In the genomic region with DNA sequence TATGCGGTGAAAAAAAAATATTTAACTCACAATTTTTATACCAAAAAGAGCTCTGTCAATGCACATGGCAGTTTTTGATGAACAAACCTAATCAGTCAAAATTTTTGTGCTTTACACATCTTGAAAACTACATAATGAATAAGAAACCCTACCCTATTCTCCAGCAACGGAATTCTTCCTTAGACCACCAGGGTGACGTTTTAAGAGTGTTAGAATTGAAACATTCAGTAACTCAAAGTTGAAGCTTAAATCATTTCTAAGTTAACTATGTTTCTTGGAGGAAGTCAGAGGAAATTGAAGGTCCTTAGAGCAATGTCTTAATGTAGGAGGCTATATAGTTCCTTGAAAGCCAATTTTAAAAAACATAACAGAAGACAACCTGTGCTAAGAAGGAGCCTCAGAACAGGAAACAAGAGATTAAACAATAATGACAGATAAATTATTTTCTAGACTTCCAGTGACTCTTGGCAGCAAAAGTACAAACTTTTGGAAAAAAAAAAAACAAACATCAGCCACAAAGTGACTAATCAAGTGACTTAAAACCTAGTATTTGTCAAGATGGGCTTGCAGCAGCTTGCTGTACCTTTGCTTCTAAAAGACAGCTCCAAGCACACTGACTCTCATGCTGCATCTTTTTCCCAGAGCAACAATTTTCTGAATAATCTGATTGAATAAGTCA, we compare ENCODE assay signal across 2 cellular contexts.
TF ChIP-seq lines count a peak whose summit lies in the region.

No MANE protein-coding gene starts in this region.

TF ChIP-seq in SK-N-SH, 30 proteins besides CTCF, POLR2A, EP300 and RAD21 (continued from another document):
- TF ChIP-seq, protein P1, sequence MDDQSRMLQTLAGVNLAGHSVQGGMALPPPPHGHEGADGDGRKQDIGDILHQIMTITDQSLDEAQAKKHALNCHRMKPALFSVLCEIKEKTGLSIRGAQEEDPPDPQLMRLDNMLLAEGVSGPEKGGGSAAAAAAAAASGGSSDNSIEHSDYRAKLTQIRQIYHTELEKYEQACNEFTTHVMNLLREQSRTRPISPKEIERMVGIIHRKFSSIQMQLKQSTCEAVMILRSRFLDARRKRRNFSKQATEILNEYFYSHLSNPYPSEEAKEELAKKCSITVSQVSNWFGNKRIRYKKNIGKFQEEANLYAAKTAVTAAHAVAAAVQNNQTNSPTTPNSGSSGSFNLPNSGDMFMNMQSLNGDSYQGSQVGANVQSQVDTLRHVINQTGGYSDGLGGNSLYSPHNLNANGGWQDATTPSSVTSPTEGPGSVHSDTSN (IDR thresholded peaks at IDR 0.05), result 0 out of 2 replicates have a peak, but pooled peaks have one; percentile 18
- TF ChIP-seq, protein P2, sequence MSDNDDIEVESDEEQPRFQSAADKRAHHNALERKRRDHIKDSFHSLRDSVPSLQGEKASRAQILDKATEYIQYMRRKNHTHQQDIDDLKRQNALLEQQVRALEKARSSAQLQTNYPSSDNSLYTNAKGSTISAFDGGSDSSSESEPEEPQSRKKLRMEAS (IDR thresholded peaks at IDR 0.05; ENCODE audit: low read depth), result no peak
- TF ChIP-seq TEAD4 (IDR thresholded peaks at IDR 0.05; ENCODE audit: borderline replicate concordance, insufficient read depth) (no peak), FOSL2 (IDR thresholded peaks at IDR 0.05; ENCODE audit: borderline replicate concordance, low read depth) (no peak)

TF ChIP-seq in SK-N-SH treated with all-trans-retinoic acid at 6 μM for 48 hours, 23 proteins besides CTCF, POLR2A, EP300 and RAD21 (continued from another document):
- TF ChIP-seq, protein P3, sequence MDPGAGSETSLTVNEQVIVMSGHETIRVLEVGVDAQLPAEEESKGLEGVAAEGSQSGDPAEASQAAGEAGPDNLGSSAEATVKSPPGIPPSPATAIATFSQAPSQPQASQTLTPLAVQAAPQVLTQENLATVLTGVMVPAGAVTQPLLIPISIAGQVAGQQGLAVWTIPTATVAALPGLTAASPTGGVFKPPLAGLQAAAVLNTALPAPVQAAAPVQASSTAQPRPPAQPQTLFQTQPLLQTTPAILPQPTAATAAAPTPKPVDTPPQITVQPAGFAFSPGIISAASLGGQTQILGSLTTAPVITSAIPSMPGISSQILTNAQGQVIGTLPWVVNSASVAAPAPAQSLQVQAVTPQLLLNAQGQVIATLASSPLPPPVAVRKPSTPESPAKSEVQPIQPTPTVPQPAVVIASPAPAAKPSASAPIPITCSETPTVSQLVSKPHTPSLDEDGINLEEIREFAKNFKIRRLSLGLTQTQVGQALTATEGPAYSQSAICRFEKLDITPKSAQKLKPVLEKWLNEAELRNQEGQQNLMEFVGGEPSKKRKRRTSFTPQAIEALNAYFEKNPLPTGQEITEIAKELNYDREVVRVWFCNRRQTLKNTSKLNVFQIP (CRISPR knock-in tag; IDR thresholded peaks at IDR 0.05; ENCODE audit: borderline replicate concordance, low read depth), result no peak
- TF ChIP-seq CSDC2 (CRISPR knock-in tag; IDR thresholded peaks at IDR 0.05) (no peak), BACH2 (CRISPR knock-in tag; IDR thresholded peaks at IDR 0.05; ENCODE audit: borderline replicate concordance) (no peak), TCF4 (CRISPR knock-in tag; IDR thresholded peaks at IDR 0.05; ENCODE audit: borderline replicate concordance) (no peak)
- TF ChIP-seq, protein P4, sequence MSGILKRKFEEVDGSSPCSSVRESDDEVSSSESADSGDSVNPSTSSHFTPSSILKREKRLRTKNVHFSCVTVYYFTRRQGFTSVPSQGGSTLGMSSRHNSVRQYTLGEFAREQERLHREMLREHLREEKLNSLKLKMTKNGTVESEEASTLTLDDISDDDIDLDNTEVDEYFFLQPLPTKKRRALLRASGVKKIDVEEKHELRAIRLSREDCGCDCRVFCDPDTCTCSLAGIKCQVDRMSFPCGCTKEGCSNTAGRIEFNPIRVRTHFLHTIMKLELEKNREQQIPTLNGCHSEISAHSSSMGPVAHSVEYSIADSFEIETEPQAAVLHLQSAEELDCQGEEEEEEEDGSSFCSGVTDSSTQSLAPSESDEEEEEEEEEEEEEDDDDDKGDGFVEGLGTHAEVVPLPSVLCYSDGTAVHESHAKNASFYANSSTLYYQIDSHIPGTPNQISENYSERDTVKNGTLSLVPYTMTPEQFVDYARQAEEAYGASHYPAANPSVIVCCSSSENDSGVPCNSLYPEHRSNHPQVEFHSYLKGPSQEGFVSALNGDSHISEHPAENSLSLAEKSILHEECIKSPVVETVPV (CRISPR knock-in tag; IDR thresholded peaks at IDR 0.05), result no peak
- TF ChIP-seq, protein P5, sequence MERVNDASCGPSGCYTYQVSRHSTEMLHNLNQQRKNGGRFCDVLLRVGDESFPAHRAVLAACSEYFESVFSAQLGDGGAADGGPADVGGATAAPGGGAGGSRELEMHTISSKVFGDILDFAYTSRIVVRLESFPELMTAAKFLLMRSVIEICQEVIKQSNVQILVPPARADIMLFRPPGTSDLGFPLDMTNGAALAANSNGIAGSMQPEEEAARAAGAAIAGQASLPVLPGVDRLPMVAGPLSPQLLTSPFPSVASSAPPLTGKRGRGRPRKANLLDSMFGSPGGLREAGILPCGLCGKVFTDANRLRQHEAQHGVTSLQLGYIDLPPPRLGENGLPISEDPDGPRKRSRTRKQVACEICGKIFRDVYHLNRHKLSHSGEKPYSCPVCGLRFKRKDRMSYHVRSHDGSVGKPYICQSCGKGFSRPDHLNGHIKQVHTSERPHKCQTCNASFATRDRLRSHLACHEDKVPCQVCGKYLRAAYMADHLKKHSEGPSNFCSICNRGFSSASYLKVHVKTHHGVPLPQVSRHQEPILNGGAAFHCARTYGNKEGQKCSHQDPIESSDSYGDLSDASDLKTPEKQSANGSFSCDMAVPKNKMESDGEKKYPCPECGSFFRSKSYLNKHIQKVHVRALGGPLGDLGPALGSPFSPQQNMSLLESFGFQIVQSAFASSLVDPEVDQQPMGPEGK (CRISPR knock-in tag; IDR thresholded peaks at IDR 0.05; ENCODE audit: borderline replicate concordance), result no peak
- TF ChIP-seq, protein P6, sequence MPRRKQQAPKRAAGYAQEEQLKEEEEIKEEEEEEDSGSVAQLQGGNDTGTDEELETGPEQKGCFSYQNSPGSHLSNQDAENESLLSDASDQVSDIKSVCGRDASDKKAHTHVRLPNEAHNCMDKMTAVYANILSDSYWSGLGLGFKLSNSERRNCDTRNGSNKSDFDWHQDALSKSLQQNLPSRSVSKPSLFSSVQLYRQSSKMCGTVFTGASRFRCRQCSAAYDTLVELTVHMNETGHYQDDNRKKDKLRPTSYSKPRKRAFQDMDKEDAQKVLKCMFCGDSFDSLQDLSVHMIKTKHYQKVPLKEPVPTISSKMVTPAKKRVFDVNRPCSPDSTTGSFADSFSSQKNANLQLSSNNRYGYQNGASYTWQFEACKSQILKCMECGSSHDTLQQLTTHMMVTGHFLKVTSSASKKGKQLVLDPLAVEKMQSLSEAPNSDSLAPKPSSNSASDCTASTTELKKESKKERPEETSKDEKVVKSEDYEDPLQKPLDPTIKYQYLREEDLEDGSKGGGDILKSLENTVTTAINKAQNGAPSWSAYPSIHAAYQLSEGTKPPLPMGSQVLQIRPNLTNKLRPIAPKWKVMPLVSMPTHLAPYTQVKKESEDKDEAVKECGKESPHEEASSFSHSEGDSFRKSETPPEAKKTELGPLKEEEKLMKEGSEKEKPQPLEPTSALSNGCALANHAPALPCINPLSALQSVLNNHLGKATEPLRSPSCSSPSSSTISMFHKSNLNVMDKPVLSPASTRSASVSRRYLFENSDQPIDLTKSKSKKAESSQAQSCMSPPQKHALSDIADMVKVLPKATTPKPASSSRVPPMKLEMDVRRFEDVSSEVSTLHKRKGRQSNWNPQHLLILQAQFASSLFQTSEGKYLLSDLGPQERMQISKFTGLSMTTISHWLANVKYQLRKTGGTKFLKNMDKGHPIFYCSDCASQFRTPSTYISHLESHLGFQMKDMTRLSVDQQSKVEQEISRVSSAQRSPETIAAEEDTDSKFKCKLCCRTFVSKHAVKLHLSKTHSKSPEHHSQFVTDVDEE (CRISPR knock-in tag; IDR thresholded peaks at IDR 0.05), result no peak
TF ChIP-seq in SK-N-SH treated with all-trans-retinoic acid at 6 μM for 48 hours: peak in this region for 0.
